22 cellular contexts compared by ENCODE assay signal in the genomic region with DNA sequence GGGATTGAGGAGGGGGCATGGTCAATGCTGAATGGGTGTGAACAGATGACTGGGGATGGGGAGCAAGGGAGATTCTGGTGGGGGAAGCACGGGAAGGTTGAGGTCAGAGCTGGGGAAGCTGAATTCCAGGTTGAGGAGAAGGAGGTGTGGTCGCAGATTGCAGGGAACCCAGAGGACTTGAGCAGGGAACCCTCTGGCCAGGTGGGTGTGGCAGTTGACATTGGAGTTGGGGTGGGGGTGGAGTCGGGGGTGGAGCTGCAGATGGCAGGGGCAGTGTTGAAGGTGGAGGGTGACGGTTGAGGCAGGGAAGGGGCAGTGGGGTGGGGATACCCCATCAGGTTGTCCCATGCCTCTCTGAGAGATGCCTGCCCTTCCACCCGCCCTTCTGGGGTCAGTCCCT.
A peak's percentile ranks its signal among the peaks of the same experiment; 100 is the strongest.
DNase-seq lines count a peak whose midpoint lies in the region; ATAC-seq and TF ChIP-seq lines count a peak whose summit lies in the region.
"Had no signal": no experiment of that assay in that cellular context is flagged by ENCODE, and none has a peak within 500 bp of the region (broad histone marks: within the 10 kb centered on the region; RNA-seq: fewer than 3 reads in every experiment).

No MANE protein-coding gene starts in this region.

- no peak overlapping the region for H2AK5ac ChIP-seq in trophoblast cell (ENCODE audit: low read length)

- H3K4me3 ChIP-seq in trophoblast cell (ENCODE audit: low read depth, low read length) (peak overlapping the region; percentile 18), left lung (no peak overlapping the region)
- H3K4me3 ChIP-seq: A549; BLaER1 treated with 17β-estradiol and CSF1 and Interleukin-3, amounts not matched to agents 10 nM and 100 nM; GM12878; HAP-1 had no signal

- ATAC-seq in activated naive CD8-positive, alpha-beta T cell treated with anti-CD3 and anti-CD28 coated beads, Interleukin-2, amount 50 U/mL, for 24 hours: no peak
- no peak for ATAC-seq in left lung
- no peak for ATAC-seq in HG03565 (IDR thresholded peaks at IDR 0.05; ENCODE audit: unreplicated experiment)
- ATAC-seq: A549, GM12878 had no signal

- no CpG with 5 or more reads among the region's 5 CpGs for WGBS in trophoblast cell (ENCODE audit: extremely low coverage, insufficient coverage, insufficient read length)

- H3K79me1 ChIP-seq in trophoblast cell (ENCODE audit: low read length): no peaks in the 10 kb centered on the region

- intact Hi-C loops in left lung (cut with DNase I): no loop called here

- H4K91ac ChIP-seq in trophoblast cell (ENCODE audit: low read depth, low read length): no peak overlapping the region

- H2AFZ ChIP-seq in trophoblast cell (ENCODE audit: insufficient read depth, low read length, poor library complexity): no peak overlapping the region

- H3K4me3 Mint-ChIP-seq in activated naive CD8-positive, alpha-beta T cell treated with anti-CD3 and anti-CD28 coated beads for 36 hours: no peak overlapping the region
- H3K4me3 Mint-ChIP-seq in activated naive CD8-positive, alpha-beta T cell treated with anti-CD3 and anti-CD28 coated beads, Interleukin-2, amount 50 U/mL, for 24 hours: no peak overlapping the region
- H3K4me3 Mint-ChIP-seq in nephron progenitor cell: peak overlapping the region; percentile 19
- H3K4me3 Mint-ChIP-seq: CD14-positive monocyte; CD4-positive, alpha-beta T cell; CD8-positive, alpha-beta memory T cell had no signal

- H3K4me2 ChIP-seq in trophoblast cell (ENCODE audit: low read length): no peak overlapping the region
- H3K4me2 ChIP-seq: A549; BLaER1 treated with 17β-estradiol and CSF1 and Interleukin-3, amounts not matched to agents 10 nM and 100 nM had no signal

- no peaks in the 10 kb centered on the region for H3K36me3 Mint-ChIP-seq in activated naive CD8-positive, alpha-beta T cell treated with anti-CD3 and anti-CD28 coated beads for 36 hours
- H3K36me3 Mint-ChIP-seq in activated naive CD8-positive, alpha-beta T cell treated with anti-CD3 and anti-CD28 coated beads, Interleukin-2, amount 50 U/mL, for 24 hours (ENCODE audit: low read depth): peaks cover 2% of the 10 kb centered on the region
- no peaks in the 10 kb centered on the region for H3K36me3 Mint-ChIP-seq in nephron progenitor cell (ENCODE audit: low read depth)
- H3K36me3 Mint-ChIP-seq: CD14-positive monocyte had no signal

- H3K79me2 ChIP-seq in trophoblast cell (ENCODE audit: control insufficient read depth, insufficient read depth, low read length, poor library complexity): no peaks in the 10 kb centered on the region

- H3K4ac ChIP-seq in trophoblast cell (ENCODE audit: low read depth, low read length): no peak overlapping the region

- DNase-seq in activated naive CD8-positive, alpha-beta T cell treated with anti-CD3 and anti-CD28 coated beads for 36 hours: no peak
- no peak for DNase-seq in activated naive CD8-positive, alpha-beta T cell treated with anti-CD3 and anti-CD28 coated beads, Interleukin-2, amount 50 U/mL, for 24 hours
- DNase-seq in nephron progenitor cell (no peak), trophoblast cell (no peak), left lung (no peak)
- DNase-seq: 8988T; ACHN; AML-193; BE2C; CD4-positive, alpha-beta T cell; CD8-positive, alpha-beta memory T cell; DMS 273 treated with DMSO at 0.1 percent for 48 hours; DMS79; EL; GDM1 had no signal

- no peak overlapping the region for H3K23ac ChIP-seq in trophoblast cell (ENCODE audit: low read length)

- H3K18ac ChIP-seq in trophoblast cell (ENCODE audit: low read length): no peak overlapping the region

- H3K4me1 ChIP-seq in trophoblast cell (ENCODE audit: control insufficient read depth in 1 of 2, insufficient read depth in 2 of 2, low read length in 2 of 2): no peaks in the 10 kb centered on the region
- H3K4me1 ChIP-seq in left lung: no peaks in the 10 kb centered on the region
- H3K4me1 ChIP-seq: A549, BE2C, HAP-1 had no signal

- no peak overlapping the region for H3K9ac ChIP-seq in trophoblast cell (ENCODE audit: low read length)
- H3K9ac ChIP-seq: BLaER1 treated with 17β-estradiol and CSF1 and Interleukin-3, amounts not matched to agents 10 nM and 100 nM had no signal

- H3K4me1 Mint-ChIP-seq in activated naive CD8-positive, alpha-beta T cell treated with anti-CD3 and anti-CD28 coated beads for 36 hours: no peaks in the 10 kb centered on the region
- no peaks in the 10 kb centered on the region for H3K4me1 Mint-ChIP-seq in activated naive CD8-positive, alpha-beta T cell treated with anti-CD3 and anti-CD28 coated beads, Interleukin-2, amount 50 U/mL, for 24 hours
- H3K4me1 Mint-ChIP-seq in nephron progenitor cell: no peaks in the 10 kb centered on the region
- H3K4me1 Mint-ChIP-seq: CD14-positive monocyte had no signal

- peaks cover 9% of the 10 kb centered on the region for H3K27me3 ChIP-seq in trophoblast cell (ENCODE audit: insufficient read depth, low read length)
- H3K27me3 ChIP-seq in left lung: peaks cover 0 to 16% of the 10 kb centered on the region in 2 donors
- H3K27me3 ChIP-seq: BE2C; BLaER1 treated with 17β-estradiol and CSF1 and Interleukin-3, amounts not matched to agents 10 nM and 100 nM had no signal

- H2BK5ac ChIP-seq in trophoblast cell (ENCODE audit: low read depth, low read length, poor library complexity): no peak overlapping the region

- peaks cover 17% of the 10 kb centered on the region for H3K9me3 Mint-ChIP-seq in activated naive CD8-positive, alpha-beta T cell treated with anti-CD3 and anti-CD28 coated beads for 36 hours
- H3K9me3 Mint-ChIP-seq in activated naive CD8-positive, alpha-beta T cell treated with anti-CD3 and anti-CD28 coated beads, Interleukin-2, amount 50 U/mL, for 24 hours: peaks cover 3% of the 10 kb centered on the region
- H3K9me3 Mint-ChIP-seq in nephron progenitor cell: peaks cover 71% of the 10 kb centered on the region
- H3K9me3 Mint-ChIP-seq: GM23338 had no signal

- no peaks in the 10 kb centered on the region for H3K36me3 ChIP-seq in trophoblast cell (ENCODE audit: control insufficient read depth in 1 of 2, insufficient read depth in 2 of 2, low read length in 2 of 2)
- no peaks in the 10 kb centered on the region for H3K36me3 ChIP-seq in left lung
- H3K36me3 ChIP-seq: BE2C; BLaER1 treated with 17β-estradiol and CSF1 and Interleukin-3, amounts not matched to agents 10 nM and 100 nM; HAP-1 had no signal

- H3K14ac ChIP-seq in trophoblast cell (ENCODE audit: low read length): no peak overlapping the region

- H4K12ac ChIP-seq in trophoblast cell (ENCODE audit: low read depth, low read length): no peak overlapping the region

- peaks cover 32% of the 10 kb centered on the region for H3K27me3 Mint-ChIP-seq in activated naive CD8-positive, alpha-beta T cell treated with anti-CD3 and anti-CD28 coated beads for 36 hours
- H3K27me3 Mint-ChIP-seq in activated naive CD8-positive, alpha-beta T cell treated with anti-CD3 and anti-CD28 coated beads, Interleukin-2, amount 50 U/mL, for 24 hours: peaks cover 16% of the 10 kb centered on the region
- H3K27me3 Mint-ChIP-seq in nephron progenitor cell (ENCODE audit: low read depth, poor library complexity): peaks cover 20% of the 10 kb centered on the region

- H3K27ac Mint-ChIP-seq in activated naive CD8-positive, alpha-beta T cell treated with anti-CD3 and anti-CD28 coated beads for 36 hours: peak overlapping the region; percentile 6
- no peak overlapping the region for H3K27ac Mint-ChIP-seq in activated naive CD8-positive, alpha-beta T cell treated with anti-CD3 and anti-CD28 coated beads, Interleukin-2, amount 50 U/mL, for 24 hours
- no peak overlapping the region for H3K27ac Mint-ChIP-seq in nephron progenitor cell
- H3K27ac Mint-ChIP-seq: CD4-positive, alpha-beta T cell; CD8-positive, alpha-beta memory T cell; GM23338 had no signal

- H2BK12ac ChIP-seq in trophoblast cell (ENCODE audit: low read length): no peak overlapping the region

- H3K9me3 ChIP-seq in trophoblast cell (ENCODE audit: insufficient read depth, low read depth, low read length) (peaks cover 56% of the 10 kb centered on the region), left lung (peaks cover 0 to 13% of the 10 kb centered on the region in 2 donors)
- H3K9me3 ChIP-seq: BE2C, HAP-1 had no signal

- no peak overlapping the region for H2BK120ac ChIP-seq in trophoblast cell (ENCODE audit: insufficient read depth, low read length, poor library complexity)

- H3K27ac ChIP-seq in trophoblast cell (ENCODE audit: low read depth, low read length) (no peak overlapping the region), left lung (no peak overlapping the region)
- H3K27ac ChIP-seq: A549; BLaER1 treated with 17β-estradiol and CSF1 and Interleukin-3, amounts not matched to agents 10 nM and 100 nM had no signal

- TF ChIP-seq CTCF in nephron progenitor cell (IDR thresholded peaks at IDR 0.05): no peak
- no peak for TF ChIP-seq CTCF in left lung (IDR thresholded peaks at IDR 0.05)

- H4K8ac ChIP-seq in trophoblast cell (ENCODE audit: low read depth, low read length): no peak overlapping the region
